1 cellular context compared by ENCODE assay signal in genomic region chrX:101362757-101363156, GRCh38.
TF ChIP-seq lines count a peak whose summit lies in the region.

No MANE protein-coding gene starts in this region.

TF ChIP-seq in endothelial cell of umbilical vein, 7 proteins besides CTCF, POLR2A, EP300 and RAD21:
- no peak for TF ChIP-seq MYC (IDR thresholded peaks at IDR 0.05; ENCODE audit: low read depth, low read length)
- no peak for TF ChIP-seq JUN (IDR thresholded peaks at IDR 0.05; ENCODE audit: borderline replicate concordance, insufficient read depth, insufficient read length, low read depth)
- TF ChIP-seq, protein P1, sequence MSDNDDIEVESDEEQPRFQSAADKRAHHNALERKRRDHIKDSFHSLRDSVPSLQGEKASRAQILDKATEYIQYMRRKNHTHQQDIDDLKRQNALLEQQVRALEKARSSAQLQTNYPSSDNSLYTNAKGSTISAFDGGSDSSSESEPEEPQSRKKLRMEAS (IDR thresholded peaks at IDR 0.05; ENCODE audit: insufficient read depth, insufficient read length), result no peak
- TF ChIP-seq EZH2 (IDR thresholded peaks at IDR 0.05; ENCODE audit: borderline replicate concordance, low read depth, low read length, severe bottlenecking), result no peak
- TF ChIP-seq GATA2 (IDR thresholded peaks at IDR 0.05; ENCODE audit: insufficient read depth, insufficient read length, low read depth, low read length), result peak; percentile 34
- TF ChIP-seq FOS (IDR thresholded peaks at IDR 0.05; ENCODE audit: borderline replicate concordance, insufficient read depth, low read length), result no peak
- no peak for TF ChIP-seq POLR2AphosphoS5 (IDR thresholded peaks at IDR 0.05; ENCODE audit: insufficient read depth, low read depth, low read length)
